ENCODE assay signal across 2 cellular contexts in the genomic region with DNA sequence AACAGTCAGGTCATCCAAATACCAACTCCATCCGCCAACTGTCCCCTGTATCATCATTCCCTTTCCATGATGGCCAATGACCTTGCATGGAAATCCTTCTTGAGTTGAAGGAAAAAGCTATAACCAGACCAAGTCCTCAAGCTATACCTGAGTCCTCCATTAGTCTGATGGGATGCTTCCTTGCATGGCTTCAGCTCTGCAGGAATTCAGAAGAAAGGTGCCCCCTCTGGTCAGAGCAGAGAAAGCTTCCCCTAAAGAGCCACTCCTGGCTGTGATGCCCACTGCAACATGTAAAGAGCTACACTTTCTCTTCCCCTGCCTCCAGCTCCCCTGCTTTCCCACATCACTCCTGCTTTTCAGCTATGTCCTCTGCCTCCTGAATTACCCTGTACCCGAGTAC.
TF ChIP-seq lines count a peak whose summit lies in the region.

No MANE protein-coding gene starts in this region.

TF ChIP-seq in SK-N-SH, 30 proteins besides CTCF, POLR2A, EP300 and RAD21:
- no peak for TF ChIP-seq TCF12 (IDR thresholded peaks at IDR 0.05)
- TF ChIP-seq YY1 (IDR thresholded peaks at IDR 0.05; ENCODE audit: low read depth), result no peak
- TF ChIP-seq GATA2 (CRISPR knock-in tag; IDR thresholded peaks at IDR 0.05), result no peak
- TF ChIP-seq, protein P1, sequence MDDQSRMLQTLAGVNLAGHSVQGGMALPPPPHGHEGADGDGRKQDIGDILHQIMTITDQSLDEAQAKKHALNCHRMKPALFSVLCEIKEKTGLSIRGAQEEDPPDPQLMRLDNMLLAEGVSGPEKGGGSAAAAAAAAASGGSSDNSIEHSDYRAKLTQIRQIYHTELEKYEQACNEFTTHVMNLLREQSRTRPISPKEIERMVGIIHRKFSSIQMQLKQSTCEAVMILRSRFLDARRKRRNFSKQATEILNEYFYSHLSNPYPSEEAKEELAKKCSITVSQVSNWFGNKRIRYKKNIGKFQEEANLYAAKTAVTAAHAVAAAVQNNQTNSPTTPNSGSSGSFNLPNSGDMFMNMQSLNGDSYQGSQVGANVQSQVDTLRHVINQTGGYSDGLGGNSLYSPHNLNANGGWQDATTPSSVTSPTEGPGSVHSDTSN (IDR thresholded peaks at IDR 0.05), result no peak
- TF ChIP-seq POLR2AphosphoS5 (IDR thresholded peaks at IDR 0.05; ENCODE audit: low read depth, low read length), result no peak
- TF ChIP-seq EZH2phosphoT487 (IDR thresholded peaks at IDR 0.05; ENCODE audit: borderline replicate concordance, low read depth), result no peak
- no peak for TF ChIP-seq FOSL2 (IDR thresholded peaks at IDR 0.05; ENCODE audit: borderline replicate concordance, low read depth)
- TF ChIP-seq, protein P2, sequence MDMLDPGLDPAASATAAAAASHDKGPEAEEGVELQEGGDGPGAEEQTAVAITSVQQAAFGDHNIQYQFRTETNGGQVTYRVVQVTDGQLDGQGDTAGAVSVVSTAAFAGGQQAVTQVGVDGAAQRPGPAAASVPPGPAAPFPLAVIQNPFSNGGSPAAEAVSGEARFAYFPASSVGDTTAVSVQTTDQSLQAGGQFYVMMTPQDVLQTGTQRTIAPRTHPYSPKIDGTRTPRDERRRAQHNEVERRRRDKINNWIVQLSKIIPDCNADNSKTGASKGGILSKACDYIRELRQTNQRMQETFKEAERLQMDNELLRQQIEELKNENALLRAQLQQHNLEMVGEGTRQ (IDR thresholded peaks at IDR 0.05; ENCODE audit: borderline replicate concordance, low read depth, low read length), result no peak
- TF ChIP-seq FOXM1 (IDR thresholded peaks at IDR 0.05; ENCODE audit: low read depth), result no peak
- TF ChIP-seq, protein P3, sequence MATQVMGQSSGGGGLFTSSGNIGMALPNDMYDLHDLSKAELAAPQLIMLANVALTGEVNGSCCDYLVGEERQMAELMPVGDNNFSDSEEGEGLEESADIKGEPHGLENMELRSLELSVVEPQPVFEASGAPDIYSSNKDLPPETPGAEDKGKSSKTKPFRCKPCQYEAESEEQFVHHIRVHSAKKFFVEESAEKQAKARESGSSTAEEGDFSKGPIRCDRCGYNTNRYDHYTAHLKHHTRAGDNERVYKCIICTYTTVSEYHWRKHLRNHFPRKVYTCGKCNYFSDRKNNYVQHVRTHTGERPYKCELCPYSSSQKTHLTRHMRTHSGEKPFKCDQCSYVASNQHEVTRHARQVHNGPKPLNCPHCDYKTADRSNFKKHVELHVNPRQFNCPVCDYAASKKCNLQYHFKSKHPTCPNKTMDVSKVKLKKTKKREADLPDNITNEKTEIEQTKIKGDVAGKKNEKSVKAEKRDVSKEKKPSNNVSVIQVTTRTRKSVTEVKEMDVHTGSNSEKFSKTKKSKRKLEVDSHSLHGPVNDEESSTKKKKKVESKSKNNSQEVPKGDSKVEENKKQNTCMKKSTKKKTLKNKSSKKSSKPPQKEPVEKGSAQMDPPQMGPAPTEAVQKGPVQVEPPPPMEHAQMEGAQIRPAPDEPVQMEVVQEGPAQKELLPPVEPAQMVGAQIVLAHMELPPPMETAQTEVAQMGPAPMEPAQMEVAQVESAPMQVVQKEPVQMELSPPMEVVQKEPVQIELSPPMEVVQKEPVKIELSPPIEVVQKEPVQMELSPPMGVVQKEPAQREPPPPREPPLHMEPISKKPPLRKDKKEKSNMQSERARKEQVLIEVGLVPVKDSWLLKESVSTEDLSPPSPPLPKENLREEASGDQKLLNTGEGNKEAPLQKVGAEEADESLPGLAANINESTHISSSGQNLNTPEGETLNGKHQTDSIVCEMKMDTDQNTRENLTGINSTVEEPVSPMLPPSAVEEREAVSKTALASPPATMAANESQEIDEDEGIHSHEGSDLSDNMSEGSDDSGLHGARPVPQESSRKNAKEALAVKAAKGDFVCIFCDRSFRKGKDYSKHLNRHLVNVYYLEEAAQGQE (IDR thresholded peaks at IDR 0.05; ENCODE audit: low read depth, low read length), result no peak
- no peak for TF ChIP-seq RFX5 (IDR thresholded peaks at IDR 0.05; ENCODE audit: low read length)
- no peak for TF ChIP-seq NRF1 (IDR thresholded peaks at IDR 0.05; ENCODE audit: low read depth, low read length)
- no peak for TF ChIP-seq RCOR1 (IDR thresholded peaks at IDR 0.05; ENCODE audit: low read length)
- TF ChIP-seq SMC3 (IDR thresholded peaks at IDR 0.05; ENCODE audit: low read depth, low read length), result no peak
- TF ChIP-seq NFIC (IDR thresholded peaks at IDR 0.05; ENCODE audit: borderline replicate concordance), result no peak
- TF ChIP-seq, protein P4, sequence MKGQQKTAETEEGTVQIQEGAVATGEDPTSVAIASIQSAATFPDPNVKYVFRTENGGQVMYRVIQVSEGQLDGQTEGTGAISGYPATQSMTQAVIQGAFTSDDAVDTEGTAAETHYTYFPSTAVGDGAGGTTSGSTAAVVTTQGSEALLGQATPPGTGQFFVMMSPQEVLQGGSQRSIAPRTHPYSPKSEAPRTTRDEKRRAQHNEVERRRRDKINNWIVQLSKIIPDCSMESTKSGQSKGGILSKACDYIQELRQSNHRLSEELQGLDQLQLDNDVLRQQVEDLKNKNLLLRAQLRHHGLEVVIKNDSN (IDR thresholded peaks at IDR 0.05; ENCODE audit: borderline replicate concordance, low read depth), result no peak
- no peak for TF ChIP-seq FOXJ3 (CRISPR knock-in tag; IDR thresholded peaks at IDR 0.05)
- TF ChIP-seq ELF1 (IDR thresholded peaks at IDR 0.05), result no peak
- no peak for TF ChIP-seq TAF1 (IDR thresholded peaks at IDR 0.05; ENCODE audit: borderline replicate concordance, low read depth, low read length)
- TF ChIP-seq, protein P5, sequence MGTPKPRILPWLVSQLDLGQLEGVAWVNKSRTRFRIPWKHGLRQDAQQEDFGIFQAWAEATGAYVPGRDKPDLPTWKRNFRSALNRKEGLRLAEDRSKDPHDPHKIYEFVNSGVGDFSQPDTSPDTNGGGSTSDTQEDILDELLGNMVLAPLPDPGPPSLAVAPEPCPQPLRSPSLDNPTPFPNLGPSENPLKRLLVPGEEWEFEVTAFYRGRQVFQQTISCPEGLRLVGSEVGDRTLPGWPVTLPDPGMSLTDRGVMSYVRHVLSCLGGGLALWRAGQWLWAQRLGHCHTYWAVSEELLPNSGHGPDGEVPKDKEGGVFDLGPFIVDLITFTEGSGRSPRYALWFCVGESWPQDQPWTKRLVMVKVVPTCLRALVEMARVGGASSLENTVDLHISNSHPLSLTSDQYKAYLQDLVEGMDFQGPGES (IDR thresholded peaks at IDR 0.05; ENCODE audit: low read depth, low read length), result no peak

TF ChIP-seq in SK-N-SH treated with all-trans-retinoic acid at 6 μM for 48 hours, 23 proteins besides CTCF, POLR2A, EP300 and RAD21:
- TF ChIP-seq OSR1 (CRISPR knock-in tag; IDR thresholded peaks at IDR 0.05), result no peak
- TF ChIP-seq RARB (CRISPR knock-in tag; IDR thresholded peaks at IDR 0.05), result no peak
- TF ChIP-seq ZNF565 (CRISPR knock-in tag; conservative IDR thresholded peaks at IDR 0.05; ENCODE audit: low read depth), result no peak
- TF ChIP-seq CSDC2 (CRISPR knock-in tag; IDR thresholded peaks at IDR 0.05), result no peak
- no peak for TF ChIP-seq ISL1 (CRISPR knock-in tag; IDR thresholded peaks at IDR 0.05)
- no peak for TF ChIP-seq SNAI2 (CRISPR knock-in tag; IDR thresholded peaks at IDR 0.05)
- no peak for TF ChIP-seq ARNTL (CRISPR knock-in tag; IDR thresholded peaks at IDR 0.05; ENCODE audit: borderline replicate concordance, low read depth)
- TF ChIP-seq, protein P6, sequence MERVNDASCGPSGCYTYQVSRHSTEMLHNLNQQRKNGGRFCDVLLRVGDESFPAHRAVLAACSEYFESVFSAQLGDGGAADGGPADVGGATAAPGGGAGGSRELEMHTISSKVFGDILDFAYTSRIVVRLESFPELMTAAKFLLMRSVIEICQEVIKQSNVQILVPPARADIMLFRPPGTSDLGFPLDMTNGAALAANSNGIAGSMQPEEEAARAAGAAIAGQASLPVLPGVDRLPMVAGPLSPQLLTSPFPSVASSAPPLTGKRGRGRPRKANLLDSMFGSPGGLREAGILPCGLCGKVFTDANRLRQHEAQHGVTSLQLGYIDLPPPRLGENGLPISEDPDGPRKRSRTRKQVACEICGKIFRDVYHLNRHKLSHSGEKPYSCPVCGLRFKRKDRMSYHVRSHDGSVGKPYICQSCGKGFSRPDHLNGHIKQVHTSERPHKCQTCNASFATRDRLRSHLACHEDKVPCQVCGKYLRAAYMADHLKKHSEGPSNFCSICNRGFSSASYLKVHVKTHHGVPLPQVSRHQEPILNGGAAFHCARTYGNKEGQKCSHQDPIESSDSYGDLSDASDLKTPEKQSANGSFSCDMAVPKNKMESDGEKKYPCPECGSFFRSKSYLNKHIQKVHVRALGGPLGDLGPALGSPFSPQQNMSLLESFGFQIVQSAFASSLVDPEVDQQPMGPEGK (CRISPR knock-in tag; IDR thresholded peaks at IDR 0.05; ENCODE audit: borderline replicate concordance), result no peak
- no peak for TF ChIP-seq ZNF70 (CRISPR knock-in tag; IDR thresholded peaks at IDR 0.05)
- TF ChIP-seq, protein P7, sequence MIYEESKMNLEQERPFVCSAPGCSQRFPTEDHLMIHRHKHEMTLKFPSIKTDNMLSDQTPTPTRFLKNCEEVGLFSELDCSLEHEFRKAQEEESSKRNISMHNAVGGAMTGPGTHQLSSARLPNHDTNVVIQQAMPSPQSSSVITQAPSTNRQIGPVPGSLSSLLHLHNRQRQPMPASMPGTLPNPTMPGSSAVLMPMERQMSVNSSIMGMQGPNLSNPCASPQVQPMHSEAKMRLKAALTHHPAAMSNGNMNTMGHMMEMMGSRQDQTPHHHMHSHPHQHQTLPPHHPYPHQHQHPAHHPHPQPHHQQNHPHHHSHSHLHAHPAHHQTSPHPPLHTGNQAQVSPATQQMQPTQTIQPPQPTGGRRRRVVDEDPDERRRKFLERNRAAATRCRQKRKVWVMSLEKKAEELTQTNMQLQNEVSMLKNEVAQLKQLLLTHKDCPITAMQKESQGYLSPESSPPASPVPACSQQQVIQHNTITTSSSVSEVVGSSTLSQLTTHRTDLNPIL (CRISPR knock-in tag; IDR thresholded peaks at IDR 0.05; ENCODE audit: low read depth), result no peak
- TF ChIP-seq ZC3H10 (CRISPR knock-in tag; IDR thresholded peaks at IDR 0.05), result no peak
- TF ChIP-seq, protein P8, sequence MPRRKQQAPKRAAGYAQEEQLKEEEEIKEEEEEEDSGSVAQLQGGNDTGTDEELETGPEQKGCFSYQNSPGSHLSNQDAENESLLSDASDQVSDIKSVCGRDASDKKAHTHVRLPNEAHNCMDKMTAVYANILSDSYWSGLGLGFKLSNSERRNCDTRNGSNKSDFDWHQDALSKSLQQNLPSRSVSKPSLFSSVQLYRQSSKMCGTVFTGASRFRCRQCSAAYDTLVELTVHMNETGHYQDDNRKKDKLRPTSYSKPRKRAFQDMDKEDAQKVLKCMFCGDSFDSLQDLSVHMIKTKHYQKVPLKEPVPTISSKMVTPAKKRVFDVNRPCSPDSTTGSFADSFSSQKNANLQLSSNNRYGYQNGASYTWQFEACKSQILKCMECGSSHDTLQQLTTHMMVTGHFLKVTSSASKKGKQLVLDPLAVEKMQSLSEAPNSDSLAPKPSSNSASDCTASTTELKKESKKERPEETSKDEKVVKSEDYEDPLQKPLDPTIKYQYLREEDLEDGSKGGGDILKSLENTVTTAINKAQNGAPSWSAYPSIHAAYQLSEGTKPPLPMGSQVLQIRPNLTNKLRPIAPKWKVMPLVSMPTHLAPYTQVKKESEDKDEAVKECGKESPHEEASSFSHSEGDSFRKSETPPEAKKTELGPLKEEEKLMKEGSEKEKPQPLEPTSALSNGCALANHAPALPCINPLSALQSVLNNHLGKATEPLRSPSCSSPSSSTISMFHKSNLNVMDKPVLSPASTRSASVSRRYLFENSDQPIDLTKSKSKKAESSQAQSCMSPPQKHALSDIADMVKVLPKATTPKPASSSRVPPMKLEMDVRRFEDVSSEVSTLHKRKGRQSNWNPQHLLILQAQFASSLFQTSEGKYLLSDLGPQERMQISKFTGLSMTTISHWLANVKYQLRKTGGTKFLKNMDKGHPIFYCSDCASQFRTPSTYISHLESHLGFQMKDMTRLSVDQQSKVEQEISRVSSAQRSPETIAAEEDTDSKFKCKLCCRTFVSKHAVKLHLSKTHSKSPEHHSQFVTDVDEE (CRISPR knock-in tag; IDR thresholded peaks at IDR 0.05), result no peak
- TF ChIP-seq GLIS3 (CRISPR knock-in tag; IDR thresholded peaks at IDR 0.05), result no peak
- no peak for TF ChIP-seq TCF4 (CRISPR knock-in tag; IDR thresholded peaks at IDR 0.05; ENCODE audit: borderline replicate concordance)
- TF ChIP-seq, protein P9, sequence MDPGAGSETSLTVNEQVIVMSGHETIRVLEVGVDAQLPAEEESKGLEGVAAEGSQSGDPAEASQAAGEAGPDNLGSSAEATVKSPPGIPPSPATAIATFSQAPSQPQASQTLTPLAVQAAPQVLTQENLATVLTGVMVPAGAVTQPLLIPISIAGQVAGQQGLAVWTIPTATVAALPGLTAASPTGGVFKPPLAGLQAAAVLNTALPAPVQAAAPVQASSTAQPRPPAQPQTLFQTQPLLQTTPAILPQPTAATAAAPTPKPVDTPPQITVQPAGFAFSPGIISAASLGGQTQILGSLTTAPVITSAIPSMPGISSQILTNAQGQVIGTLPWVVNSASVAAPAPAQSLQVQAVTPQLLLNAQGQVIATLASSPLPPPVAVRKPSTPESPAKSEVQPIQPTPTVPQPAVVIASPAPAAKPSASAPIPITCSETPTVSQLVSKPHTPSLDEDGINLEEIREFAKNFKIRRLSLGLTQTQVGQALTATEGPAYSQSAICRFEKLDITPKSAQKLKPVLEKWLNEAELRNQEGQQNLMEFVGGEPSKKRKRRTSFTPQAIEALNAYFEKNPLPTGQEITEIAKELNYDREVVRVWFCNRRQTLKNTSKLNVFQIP (CRISPR knock-in tag; IDR thresholded peaks at IDR 0.05; ENCODE audit: borderline replicate concordance, low read depth), result no peak
- TF ChIP-seq, protein P10, sequence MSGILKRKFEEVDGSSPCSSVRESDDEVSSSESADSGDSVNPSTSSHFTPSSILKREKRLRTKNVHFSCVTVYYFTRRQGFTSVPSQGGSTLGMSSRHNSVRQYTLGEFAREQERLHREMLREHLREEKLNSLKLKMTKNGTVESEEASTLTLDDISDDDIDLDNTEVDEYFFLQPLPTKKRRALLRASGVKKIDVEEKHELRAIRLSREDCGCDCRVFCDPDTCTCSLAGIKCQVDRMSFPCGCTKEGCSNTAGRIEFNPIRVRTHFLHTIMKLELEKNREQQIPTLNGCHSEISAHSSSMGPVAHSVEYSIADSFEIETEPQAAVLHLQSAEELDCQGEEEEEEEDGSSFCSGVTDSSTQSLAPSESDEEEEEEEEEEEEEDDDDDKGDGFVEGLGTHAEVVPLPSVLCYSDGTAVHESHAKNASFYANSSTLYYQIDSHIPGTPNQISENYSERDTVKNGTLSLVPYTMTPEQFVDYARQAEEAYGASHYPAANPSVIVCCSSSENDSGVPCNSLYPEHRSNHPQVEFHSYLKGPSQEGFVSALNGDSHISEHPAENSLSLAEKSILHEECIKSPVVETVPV (CRISPR knock-in tag; IDR thresholded peaks at IDR 0.05), result no peak
- no peak for TF ChIP-seq ESRRG (CRISPR knock-in tag; IDR thresholded peaks at IDR 0.05)
- no peak for TF ChIP-seq ZFP3 (CRISPR knock-in tag; IDR thresholded peaks at IDR 0.05)
- TF ChIP-seq TOX (CRISPR knock-in tag; IDR thresholded peaks at IDR 0.05; ENCODE audit: borderline replicate concordance), result no peak
